1 cellular context compared by ENCODE assay signal in the genomic region with DNA sequence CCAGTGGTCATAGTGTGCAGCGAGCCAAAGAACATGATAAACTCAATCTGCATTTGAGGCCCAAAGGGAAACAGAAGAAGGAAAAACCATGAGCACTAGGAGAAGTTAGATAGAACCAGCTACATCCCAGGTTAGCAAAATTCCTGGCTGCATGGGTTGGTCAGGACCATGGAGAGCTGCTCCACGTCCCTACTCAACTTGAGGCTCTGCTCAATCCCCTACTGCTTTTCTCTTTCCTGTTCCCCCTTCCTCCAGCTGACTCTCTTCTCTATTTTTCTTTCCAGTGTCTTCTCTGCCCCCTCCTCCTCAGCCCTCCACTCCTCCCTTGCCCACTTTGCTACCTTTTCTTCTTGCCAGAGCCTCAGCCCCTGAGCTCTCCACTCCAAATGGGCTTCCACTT.
A peak's percentile ranks its signal among the peaks of the same experiment; 100 is the strongest.
TF ChIP-seq lines count a peak whose summit lies in the region.

No MANE protein-coding gene starts in this region.

TF ChIP-seq in SK-N-SH, 30 proteins besides CTCF, POLR2A, EP300 and RAD21 (continued from another document):
- TF ChIP-seq, protein P1, sequence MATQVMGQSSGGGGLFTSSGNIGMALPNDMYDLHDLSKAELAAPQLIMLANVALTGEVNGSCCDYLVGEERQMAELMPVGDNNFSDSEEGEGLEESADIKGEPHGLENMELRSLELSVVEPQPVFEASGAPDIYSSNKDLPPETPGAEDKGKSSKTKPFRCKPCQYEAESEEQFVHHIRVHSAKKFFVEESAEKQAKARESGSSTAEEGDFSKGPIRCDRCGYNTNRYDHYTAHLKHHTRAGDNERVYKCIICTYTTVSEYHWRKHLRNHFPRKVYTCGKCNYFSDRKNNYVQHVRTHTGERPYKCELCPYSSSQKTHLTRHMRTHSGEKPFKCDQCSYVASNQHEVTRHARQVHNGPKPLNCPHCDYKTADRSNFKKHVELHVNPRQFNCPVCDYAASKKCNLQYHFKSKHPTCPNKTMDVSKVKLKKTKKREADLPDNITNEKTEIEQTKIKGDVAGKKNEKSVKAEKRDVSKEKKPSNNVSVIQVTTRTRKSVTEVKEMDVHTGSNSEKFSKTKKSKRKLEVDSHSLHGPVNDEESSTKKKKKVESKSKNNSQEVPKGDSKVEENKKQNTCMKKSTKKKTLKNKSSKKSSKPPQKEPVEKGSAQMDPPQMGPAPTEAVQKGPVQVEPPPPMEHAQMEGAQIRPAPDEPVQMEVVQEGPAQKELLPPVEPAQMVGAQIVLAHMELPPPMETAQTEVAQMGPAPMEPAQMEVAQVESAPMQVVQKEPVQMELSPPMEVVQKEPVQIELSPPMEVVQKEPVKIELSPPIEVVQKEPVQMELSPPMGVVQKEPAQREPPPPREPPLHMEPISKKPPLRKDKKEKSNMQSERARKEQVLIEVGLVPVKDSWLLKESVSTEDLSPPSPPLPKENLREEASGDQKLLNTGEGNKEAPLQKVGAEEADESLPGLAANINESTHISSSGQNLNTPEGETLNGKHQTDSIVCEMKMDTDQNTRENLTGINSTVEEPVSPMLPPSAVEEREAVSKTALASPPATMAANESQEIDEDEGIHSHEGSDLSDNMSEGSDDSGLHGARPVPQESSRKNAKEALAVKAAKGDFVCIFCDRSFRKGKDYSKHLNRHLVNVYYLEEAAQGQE (IDR thresholded peaks at IDR 0.05; ENCODE audit: low read depth, low read length) = peak; percentile 98
- TF ChIP-seq, protein P2, sequence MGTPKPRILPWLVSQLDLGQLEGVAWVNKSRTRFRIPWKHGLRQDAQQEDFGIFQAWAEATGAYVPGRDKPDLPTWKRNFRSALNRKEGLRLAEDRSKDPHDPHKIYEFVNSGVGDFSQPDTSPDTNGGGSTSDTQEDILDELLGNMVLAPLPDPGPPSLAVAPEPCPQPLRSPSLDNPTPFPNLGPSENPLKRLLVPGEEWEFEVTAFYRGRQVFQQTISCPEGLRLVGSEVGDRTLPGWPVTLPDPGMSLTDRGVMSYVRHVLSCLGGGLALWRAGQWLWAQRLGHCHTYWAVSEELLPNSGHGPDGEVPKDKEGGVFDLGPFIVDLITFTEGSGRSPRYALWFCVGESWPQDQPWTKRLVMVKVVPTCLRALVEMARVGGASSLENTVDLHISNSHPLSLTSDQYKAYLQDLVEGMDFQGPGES (IDR thresholded peaks at IDR 0.05; ENCODE audit: low read depth, low read length) = no peak
